Comparison of ENCODE assay signal across 1 cellular context in genomic region chr9:35522725-35523124, GRCh38.
TF ChIP-seq lines count a peak whose summit lies in the region.

No MANE protein-coding gene starts in this region.

TF ChIP-seq in IMR-90, 13 proteins besides CTCF, POLR2A, EP300 and RAD21 (continued from another document):
- TF ChIP-seq FOS (IDR thresholded peaks at IDR 0.05; ENCODE audit: low read depth, low read length) = no peak
- TF ChIP-seq NFE2L2 (IDR thresholded peaks at IDR 0.05; ENCODE audit: low read depth, low read length) = no peak
- TF ChIP-seq MXI1 (IDR thresholded peaks at IDR 0.05; ENCODE audit: borderline replicate concordance, low read depth, low read length) = no peak
- TF ChIP-seq MAZ (IDR thresholded peaks at IDR 0.05; ENCODE audit: borderline replicate concordance, low read depth, low read length) = no peak
TF ChIP-seq in IMR-90: peak in this region for 0.
